Comparison of ENCODE assay signal across 17 cellular contexts in the genomic region with DNA sequence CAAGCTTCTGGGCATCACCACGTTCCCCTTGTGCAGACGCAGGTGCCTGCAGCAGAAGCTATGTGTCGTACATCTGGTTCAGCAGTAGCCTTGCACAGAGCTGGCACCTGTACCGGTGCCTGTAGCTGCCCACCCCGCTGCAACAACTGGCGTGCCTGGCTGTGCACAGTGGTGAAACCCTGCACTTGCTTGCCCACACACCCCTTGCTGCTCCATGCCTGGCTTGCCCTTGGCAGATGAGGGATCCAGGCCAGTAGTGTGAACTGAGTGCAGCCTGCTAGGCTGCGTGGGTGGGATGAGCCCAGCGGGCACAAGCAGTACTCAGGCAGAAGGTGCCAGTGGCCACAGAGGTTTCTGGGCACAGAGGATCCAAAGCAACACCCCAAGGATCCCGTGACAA.
DNase-seq lines count a peak whose midpoint lies in the region; FAIRE-seq and TF ChIP-seq lines count a peak whose summit lies in the region.
"Had no signal": no experiment of that assay in that cellular context is flagged by ENCODE, and none has a peak within 500 bp of the region (broad histone marks: within the 10 kb centered on the region; RNA-seq: fewer than 3 reads in every experiment).

No MANE protein-coding gene starts in this region.

- no peak for TF ChIP-seq POLR2A in H1 (IDR thresholded peaks at IDR 0.05; ENCODE audit: control extremely low read depth in 1 of 2, low read depth in 2 of 2, low read length in 2 of 2)
- TF ChIP-seq POLR2A in spleen (IDR thresholded peaks at IDR 0.05): no peak

- H2BK15ac ChIP-seq in H1 (ENCODE audit: low read length): no peak overlapping the region
- no peak overlapping the region for H2BK15ac ChIP-seq in neuronal stem cell (ENCODE audit: low read length)

- intact Hi-C loops in spleen (cut with DNase I; ENCODE audit: low total_unique reads): no loop called here

- H3K4ac ChIP-seq in H1 (replicated peaks; ENCODE audit: insufficient read length, low read depth, low read length) (no peak overlapping the region), neuronal stem cell (ENCODE audit: low read length) (no peak overlapping the region)

- 94% methylated on average over 8 of the region's 9 CpGs; no CpG with 5 or more reads in 1 of the 2 experiments for WGBS in H1 (ENCODE audit: extremely low coverage in 1 of 2, insufficient coverage in 1 of 2, insufficient read length in 1 of 2, insufficient replicate concordance in 2 of 2, low coverage in 1 of 2, low lambda C conversion rate in 2 of 2, missing lambda C conversion rate in 1 of 2), 2 experiments
- WGBS in neuronal stem cell (ENCODE audit: extremely low coverage in 2 of 2, insufficient read length in 2 of 2, insufficient replicate concordance in 1 of 2), 2 donors: no CpG with 5 or more reads among the region's 9 CpGs
- WGBS in spleen, 5 donors: 87 to 95% (median 90%) methylated on average over 8 to 9 of the region's 9 CpGs

- H2AFZ ChIP-seq in H1 (ENCODE audit: low read length): no peak overlapping the region
- H2AFZ ChIP-seq in neuronal stem cell (ENCODE audit: low read length): no peak overlapping the region
- H2AFZ ChIP-seq: GM23248 had no signal

- POLR2A ChIA-PET in H1 (lab: Charles Lee; ENCODE audit: partially characterized antibody): no interaction called here

- H3K9ac ChIP-seq in H1 (replicated peaks in 1 of 4; ENCODE audit: extremely low read depth in 1 of 4, low read depth in 3 of 4, low read length in 3 of 4): no peak overlapping the region
- H3K9ac ChIP-seq in neuronal stem cell (ENCODE audit: low read depth, low read length, poor library complexity): no peak overlapping the region
- H3K9ac ChIP-seq: GM23248 had no signal

- H3K4me2 ChIP-seq in H1 (ENCODE audit: insufficient read depth in 1 of 2, low read depth in 2 of 2, low read length in 2 of 2): no peak overlapping the region
- no peak overlapping the region for H3K4me2 ChIP-seq in neuronal stem cell (ENCODE audit: insufficient read depth, low read length, poor library complexity, severe bottlenecking)

- H3K36me3 ChIP-seq in H1 (ENCODE audit: control insufficient read depth in 2 of 4, insufficient read depth in 4 of 4, low read length in 3 of 4): no peaks in the 10 kb centered on the region
- no peaks in the 10 kb centered on the region for H3K36me3 ChIP-seq in neuronal stem cell (replicated peaks in 1 of 2; ENCODE audit: control insufficient read depth in 2 of 2, insufficient read depth in 2 of 2, low read length in 2 of 2)
- no peaks in the 10 kb centered on the region for H3K36me3 ChIP-seq in spleen
- H3K36me3 ChIP-seq in WERI-Rb-1: no peaks in the 10 kb centered on the region

- H3K56ac ChIP-seq in H1 (replicated peaks; ENCODE audit: insufficient read length, low read depth, low read length): no peak overlapping the region

- no peak for TF ChIP-seq EP300 in H1 (IDR thresholded peaks at IDR 0.05; ENCODE audit: borderline replicate concordance in 1 of 2, low read depth in 2 of 2, low read length in 2 of 2)

- FAIRE-seq in H1 (lab: Jason Lieb, UNC): no peak
- no peak for FAIRE-seq in GM19239 (lab: Jason Lieb, UNC)
- FAIRE-seq: GM12891, GM18507 had no signal

- H2BK12ac ChIP-seq in H1 (ENCODE audit: low read depth, low read length): no peak overlapping the region
- H2BK12ac ChIP-seq in neuronal stem cell (ENCODE audit: low read length): no peak overlapping the region

- H2BK5ac ChIP-seq in H1 (ENCODE audit: low read depth, low read length) (no peak overlapping the region), neuronal stem cell (ENCODE audit: low read length) (no peak overlapping the region)

- H3K4me3 ChIP-seq in H1 (ENCODE audit: extremely low read depth in 1 of 4, insufficient read depth in 2 of 4, low read depth in 3 of 4, low read length in 4 of 4) (no peak overlapping the region), neuronal stem cell (ENCODE audit: low read length in 2 of 2) (peak overlapping the region in 1 of 2 donors; percentile 57), spleen (no peak overlapping the region), WERI-Rb-1 (ENCODE audit: low read depth, low read length) (no peak overlapping the region)
- H3K4me3 ChIP-seq: GM23248 had no signal

- H3K27ac ChIP-seq in H1 (ENCODE audit: low read depth, low read length) (no peak overlapping the region), neuronal stem cell (replicated peaks; ENCODE audit: low read length) (no peak overlapping the region), spleen (no peak overlapping the region), WERI-Rb-1 (no peak overlapping the region)
- H3K27ac ChIP-seq: GM23248 had no signal

- H4K8ac ChIP-seq in H1 (ENCODE audit: extremely low read depth, insufficient read depth, low read length) (peak overlapping the region; percentile 44; the same call in 1 of the 2 replicates), neuronal stem cell (ENCODE audit: low read depth, low read length) (no peak overlapping the region)

- H3K27me3 ChIP-seq in H1 (replicated peaks in 1 of 4; ENCODE audit: control insufficient read depth in 3 of 4, extremely low read depth in 1 of 4, insufficient read depth in 3 of 4, low read length in 3 of 4): no peaks in the 10 kb centered on the region
- no peaks in the 10 kb centered on the region for H3K27me3 ChIP-seq in neuronal stem cell (ENCODE audit: control insufficient read depth in 3 of 3, insufficient read depth in 3 of 3, low read depth in 1 of 3, low read length in 3 of 3)
- H3K27me3 ChIP-seq in spleen (replicated peaks in 1 of 7): no peaks in the 10 kb centered on the region
- no peaks in the 10 kb centered on the region for H3K27me3 ChIP-seq in WERI-Rb-1 (ENCODE audit: insufficient read depth, low read depth, severe bottlenecking)

- no peak for TF ChIP-seq CTCF in H1 (IDR thresholded peaks at IDR 0.05; ENCODE audit: control extremely low read depth in 1 of 3, insufficient read depth in 1 of 3, low read depth in 1 of 3, low read length in 3 of 3)
- TF ChIP-seq CTCF in spleen (IDR thresholded peaks at IDR 0.05 in 8 of 11, conservative IDR thresholded peaks at IDR 0.05 in 3 of 11): no peak
- TF ChIP-seq CTCF in WERI-Rb-1 (IDR thresholded peaks at IDR 0.05; ENCODE audit: low read depth, low read length): no peak

- H4K91ac ChIP-seq in H1 (replicated peaks; ENCODE audit: insufficient read length, low read length): no peak overlapping the region
- no peak overlapping the region for H4K91ac ChIP-seq in neuronal stem cell (ENCODE audit: low read depth, low read length, poor library complexity)

- H3K23me2 ChIP-seq in H1 (ENCODE audit: low read depth, low read length): no peaks in the 10 kb centered on the region

- H3K18ac ChIP-seq in H1 (ENCODE audit: extremely low read depth, low read length): no peak overlapping the region
- peak overlapping the region; percentile 82 for H3K18ac ChIP-seq in neuronal stem cell (ENCODE audit: low read length)

- no peak overlapping the region for H2AK5ac ChIP-seq in H1 (ENCODE audit: low read depth, low read length)
- no peak overlapping the region for H2AK5ac ChIP-seq in neuronal stem cell (ENCODE audit: low read depth, low read length)

- H4K5ac ChIP-seq in H1 (ENCODE audit: insufficient read length, low read depth, low read length): no peak overlapping the region

- CTCF ChIA-PET in H1 (lab: Charles Lee; ENCODE audit: partially characterized antibody): interaction anchor here (1.2 kb wide), 1 partner anchor 359 kb away, joined by 3 read pairs; no protein-coding TSS in a partner anchor

- H3K79me2 ChIP-seq in H1 (ENCODE audit: control insufficient read depth in 1 of 2, insufficient read depth in 2 of 2, low read length in 2 of 2): no peaks in the 10 kb centered on the region

- H3K23ac ChIP-seq in H1 (ENCODE audit: insufficient read length) (no peak overlapping the region), neuronal stem cell (ENCODE audit: low read depth, low read length, poor library complexity) (no peak overlapping the region)

- no peaks in the 10 kb centered on the region for H4K20me1 ChIP-seq in H1 (replicated peaks in 1 of 2; ENCODE audit: control insufficient read depth in 1 of 2, insufficient read depth in 2 of 2, low read length in 2 of 2)

- H3K79me1 ChIP-seq in H1 (ENCODE audit: low read depth, low read length) (no peaks in the 10 kb centered on the region), neuronal stem cell (ENCODE audit: low read depth, low read length) (no peaks in the 10 kb centered on the region)

- H3K9me3 ChIP-seq in H1 (ENCODE audit: insufficient read depth in 2 of 2, low read depth in 1 of 2, low read length in 1 of 2) (no peaks in the 10 kb centered on the region), neuronal stem cell (replicated peaks in 1 of 2; ENCODE audit: control insufficient read depth in 2 of 2, insufficient read depth in 1 of 2, low read depth in 1 of 2, low read length in 2 of 2) (peaks cover 0 to 6% of the 10 kb centered on the region in 2 donors), spleen (no peaks in the 10 kb centered on the region), WERI-Rb-1 (ENCODE audit: severe bottlenecking) (no peaks in the 10 kb centered on the region)

- H2BK120ac ChIP-seq in H1 (replicated peaks; ENCODE audit: low read depth, low read length) (no peak overlapping the region), neuronal stem cell (ENCODE audit: low read depth, low read length) (no peak overlapping the region)

- DNase-seq in H1 (ENCODE audit: low read depth in 1 of 2, low spot score in 2 of 2) (no peak), neuronal stem cell (ENCODE audit: low spot score) (no peak), spleen (peak; percentile 68), GM19239 (ENCODE audit: insufficient read length, low spot score) (no peak), putamen (ENCODE audit: low spot score) (no peak), WERI-Rb-1 (no peak)
- DNase-seq: C1 segment of cervical spinal cord; Calu3; CD4-positive, alpha-beta memory T cell; COR-L47; DMS53; DMS79 treated with DMSO at 0.1 percent for 48 hours; GF-D8; GM23248; H9 had no signal

- H3K4me1 ChIP-seq in H1 (replicated peaks in 1 of 4; ENCODE audit: control insufficient read depth in 3 of 4, insufficient read depth in 4 of 4, low read length in 3 of 4): no peaks in the 10 kb centered on the region
- H3K4me1 ChIP-seq in neuronal stem cell (ENCODE audit: control insufficient read depth in 2 of 2, insufficient read depth in 1 of 2, low read depth in 1 of 2, low read length in 2 of 2): no peaks in the 10 kb centered on the region
- no peaks in the 10 kb centered on the region for H3K4me1 ChIP-seq in spleen

- no peak overlapping the region for H2BK20ac ChIP-seq in H1 (ENCODE audit: low read length)

- no peak overlapping the region for H3K14ac ChIP-seq in H1 (ENCODE audit: insufficient read length)
- peak overlapping the region; percentile 99 for H3K14ac ChIP-seq in neuronal stem cell (ENCODE audit: low read length)

- no peak for TF ChIP-seq RAD21 in H1 (IDR thresholded peaks at IDR 0.05 in 1 of 2, conservative IDR thresholded peaks at IDR 0.05 in 1 of 2; ENCODE audit: low read depth in 2 of 2, low read length in 2 of 2)

TF ChIP-seq in H1, 55 proteins besides CTCF, POLR2A, EP300 and RAD21 (continues in another document):
- TF ChIP-seq CREB1 (IDR thresholded peaks at IDR 0.05) (no peak), TEAD4 (IDR thresholded peaks at IDR 0.05; ENCODE audit: low read depth, low read length) (no peak), SP1 (IDR thresholded peaks at IDR 0.05; ENCODE audit: low read depth, low read length) (no peak), JUND (IDR thresholded peaks at IDR 0.05; ENCODE audit: low read length) (no peak), TAF7 (optimal IDR thresholded peaks at IDR 0.05; ENCODE audit: borderline replicate concordance, low read depth, low read length) (no peak), SUZ12 (IDR thresholded peaks at IDR 0.05; ENCODE audit: low read length) (no peak)
